Comparison of ENCODE assay signal across 8 cellular contexts in the genomic region with DNA sequence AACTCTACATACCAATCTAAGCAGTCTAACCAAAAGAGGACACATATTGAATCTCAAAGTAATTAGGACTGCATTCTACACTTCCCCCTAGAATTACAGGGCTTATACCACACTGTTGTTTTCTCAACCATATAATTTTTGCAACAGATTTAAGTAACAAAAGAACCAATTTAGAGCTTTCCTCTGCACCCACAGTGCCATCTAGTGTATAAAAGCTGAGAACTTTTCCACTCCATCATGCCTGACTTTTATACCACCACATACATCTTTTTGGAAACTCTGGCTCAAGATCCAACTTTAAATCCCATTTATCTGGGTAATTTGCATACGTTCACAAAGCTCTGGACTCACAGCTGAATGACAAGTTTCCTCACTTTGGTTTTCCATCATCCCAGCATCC.
DNase-seq lines count a peak whose midpoint lies in the region; ATAC-seq and TF ChIP-seq lines count a peak whose summit lies in the region.

No MANE protein-coding gene starts in this region.

- DNase-seq in CD4-positive, alpha-beta memory T cell: peak in 4 of 5 donors; percentile 36 to 44 (median 40)
- DNase-seq in HPDE6-E6E7 (ENCODE audit: extremely low spot score): peak; percentile 4
- no peak for DNase-seq in kidney epithelial cell (ENCODE audit: low read depth)
- no peak for DNase-seq in occipital lobe (lab: John Stamatoyannopoulos, UW)
- DNase-seq in NCI-H774 (lab: John Stamatoyannopoulos, UW): no peak

- H3K9me3 Mint-ChIP-seq in CD4-positive, alpha-beta memory T cell: no peaks in the 10 kb centered on the region

- ATAC-seq in GM21390 (IDR thresholded peaks at IDR 0.05; ENCODE audit: unreplicated experiment): no peak
- no peak for ATAC-seq in HG02571 (IDR thresholded peaks at IDR 0.05; ENCODE audit: unreplicated experiment)

- no peak overlapping the region for H3K4me3 ChIP-seq in CD4-positive, alpha-beta memory T cell (ENCODE audit: low read length in 2 of 2)
- no peak overlapping the region for H3K4me3 ChIP-seq in kidney epithelial cell (ENCODE audit: low read depth, low read length)

- H3K4me3 Mint-ChIP-seq in CD4-positive, alpha-beta memory T cell: peak overlapping the region in 1 of 8 donors; percentile 36

- no peaks in the 10 kb centered on the region for H3K27me3 ChIP-seq in CD4-positive, alpha-beta memory T cell (ENCODE audit: insufficient read depth, low read length)
- H3K27me3 ChIP-seq in kidney epithelial cell (ENCODE audit: control insufficient read depth, insufficient read depth, low read length): no peaks in the 10 kb centered on the region

- no peaks in the 10 kb centered on the region for H3K36me3 ChIP-seq in CD4-positive, alpha-beta memory T cell (ENCODE audit: insufficient read depth, low read length)
- no peaks in the 10 kb centered on the region for H3K36me3 ChIP-seq in kidney epithelial cell (ENCODE audit: control insufficient read depth, insufficient read depth, low read length)

- H3K27me3 Mint-ChIP-seq in CD4-positive, alpha-beta memory T cell: no peaks in the 10 kb centered on the region

- intact Hi-C loops in CD4-positive, alpha-beta memory T cell (cut with micrococcal nuclease): loop anchor here (1.0 to 10.0 kb wide), 6 partner anchors 58 to 631 kb away; partner anchors contain the start of genes FUNDC1 and KDM6A

- H3K36me3 Mint-ChIP-seq in CD4-positive, alpha-beta memory T cell: no peaks in the 10 kb centered on the region

- H3K27ac Mint-ChIP-seq in CD4-positive, alpha-beta memory T cell: peak overlapping the region in 4 of 7 donors; percentile 14 to 57 (median 38)

- CTCF ChIA-PET in CD4-positive, alpha-beta memory T cell (lab: Charles Lee; ENCODE audit: partially characterized antibody): interaction anchor here (0.8 to 5.1 kb wide), 21 partner anchors 9 to 413 kb away, joined by 3 to 78 read pairs (median 4); no protein-coding TSS in a partner anchor

- H3K4me1 Mint-ChIP-seq in CD4-positive, alpha-beta memory T cell: peaks cover 17 to 47% (median 27%) of the 10 kb centered on the region in 4 donors

- no peaks in the 10 kb centered on the region for H3K9me3 ChIP-seq in CD4-positive, alpha-beta memory T cell (ENCODE audit: control insufficient read depth in 1 of 2, low read length in 2 of 2)

- POLR2A ChIA-PET in CD4-positive, alpha-beta memory T cell (lab: Charles Lee; ENCODE audit: partially characterized antibody): interaction anchor here (0.6 to 3.2 kb wide), 6 partner anchors 10 to 285 kb away, joined by 3 to 20 read pairs (median 4); no protein-coding TSS in a partner anchor

- TF ChIP-seq CTCF in VCaP (conservative IDR thresholded peaks at IDR 0.05) (peak; percentile 76), kidney epithelial cell (IDR thresholded peaks at IDR 0.05; ENCODE audit: insufficient read depth, low read length, poor library complexity, severe bottlenecking) (peak; percentile 46)

- no peak overlapping the region for H3K27ac ChIP-seq in CD4-positive, alpha-beta memory T cell (ENCODE audit: low read depth, low read length)
- no peak overlapping the region for H3K27ac ChIP-seq in VCaP

- peaks cover 14% of the 10 kb centered on the region for H3K4me1 ChIP-seq in CD4-positive, alpha-beta memory T cell (ENCODE audit: insufficient read depth, low read length)

Comparison
In these comparisons a context has a peak if more than half of its experiments do, and no peak if none do; other contexts are left out.
1. DNase-seq: peak in CD4-positive, alpha-beta memory T cell (4 of 5) and HPDE6-E6E7 (single experiment); none in kidney epithelial cell (single experiment), occipital lobe (single experiment) and NCI-H774 (single experiment).